ENCODE assay signal across 26 cellular contexts in genomic region chr11:115654792-115655191, GRCh38.
"Had no signal": no experiment of that assay in that cellular context is flagged by ENCODE, and none has a peak within 500 bp of the region (broad histone marks: within the 10 kb centered on the region; RNA-seq: fewer than 3 reads in every experiment).

No MANE protein-coding gene starts in this region.

- H3K4me3 ChIP-seq: stomach, suprapubic skin, testis, thoracic aorta, thyroid gland, tibial artery, tibial nerve, transverse colon, upper lobe of left lung, upper lobe of right lung, uterus, vagina had no signal

- H3K36me3 ChIP-seq: stomach, suprapubic skin, thoracic aorta, thyroid gland, tibial artery, tibial nerve, transverse colon, upper lobe of left lung, upper lobe of right lung, uterus, vagina had no signal

- H3K4me1 ChIP-seq: testis, uterus had no signal

- H3K27me3 ChIP-seq: testis, thyroid gland, uterus, vagina had no signal

- H3K9me3 ChIP-seq: stomach, suprapubic skin, testis, thoracic aorta, thyroid gland, tibial artery, tibial nerve, transverse colon, upper lobe of left lung, upper lobe of right lung, uterus, vagina had no signal

- DNase-seq: stimulated activated CD4-positive, alpha-beta T cell treated with anti-CD3 and anti-CD28 coated beads, Interleukin-2, amount 100 ng/mL, for 48 hours; stimulated activated CD4-positive, alpha-beta T cell treated with anti-CD3 and anti-CD28 coated beads, Interleukin-4, amount 100 ng/mL, for 1 hour; stimulated activated CD4-positive, alpha-beta T cell treated with anti-CD3 and anti-CD28 coated beads, Interleukin-4, amount 100 ng/mL, for 24 hours; stimulated activated CD4-positive, alpha-beta T cell treated with anti-CD3 and anti-CD28 coated beads, Interleukin-4, amount 100 ng/mL, for 4 hours; stimulated activated CD8-positive, alpha-beta memory T cell treated with anti-CD3 and anti-CD28 coated beads, Interleukin-4, amount 100 ng/mL, for 48 hours; stimulated activated naive B cell treated with anti-CD40 and anti-IgM and Interleukin-4, amounts not matched to agents 10 μg/mL and 1 μg/mL and 100 μg/mL, for 72 hours; stimulated activated naive CD4-positive, alpha-beta T cell; stimulated activated naive CD4-positive, alpha-beta T cell treated with Interleukin-2 at 50 U/mL for 16 hours; stimulated activated naive CD8-positive, alpha-beta T cell treated with anti-CD3 and anti-CD28 coated beads, Interleukin-15, amount 100 ng/mL, for 72 hours; stimulated activated naive CD8-positive, alpha-beta T cell treated with anti-CD3 and anti-CD28 coated beads, Interleukin-15, Interleukin-2, amounts not matched to agents 100 U/mL and 50 U/mL, for 24 hours; stomach; substantia nigra; testis; thyroid gland; tibial artery; trophoblast cell; upper lobe of left lung; upper lobe of right lung; uterus had no signal

- H3K27ac ChIP-seq: stomach, suprapubic skin, testis, thoracic aorta, thyroid gland, tibial artery, tibial nerve, transverse colon, upper lobe of left lung, upper lobe of right lung, uterus, vagina had no signal

- ATAC-seq: stimulated activated effector memory CD8-positive, alpha-beta T cell treated with anti-CD3 and anti-CD28 coated beads, Interleukin-12 subunit alpha, Interleukin-12 subunit beta, amount 100 ng/mL, for 72 hours; stimulated activated memory B cell treated with anti-CD40 and anti-IgM and Interleukin-4, amounts not matched to agents 10 μg/mL and 1 μg/mL and 100 μg/mL, for 72 hours; stimulated activated naive B cell treated with anti-CD40 and anti-IgM and Interleukin-4, amounts not matched to agents 10 μg/mL and 1 μg/mL and 100 μg/mL, for 72 hours; stimulated activated naive CD8-positive, alpha-beta T cell treated with anti-CD3 and anti-CD28 coated beads, Interleukin-15, amount 100 ng/mL, for 72 hours; stimulated activated naive CD8-positive, alpha-beta T cell treated with anti-CD3 and anti-CD28 coated beads, Interleukin-15, Interleukin-2, amounts not matched to agents 100 U/mL and 50 U/mL, for 24 hours; upper lobe of right lung had no signal
